1 cellular context compared by ENCODE assay signal in genomic region chr2:237485844-237486243, GRCh38.
TF ChIP-seq lines count a peak whose summit lies in the region.

No MANE protein-coding gene starts in this region.

TF ChIP-seq in H1, 55 proteins besides CTCF, POLR2A, EP300 and RAD21 (continued from another document):
- TF ChIP-seq HDAC2 (IDR thresholded peaks at IDR 0.05; ENCODE audit: borderline replicate concordance in 1 of 2, low read depth in 2 of 2, low read length in 2 of 2) (no peak), SIRT6 (IDR thresholded peaks at IDR 0.05; ENCODE audit: low read length) (no peak), SP4 (IDR thresholded peaks at IDR 0.05; ENCODE audit: low read length) (no peak), GABPA (IDR thresholded peaks at IDR 0.05; ENCODE audit: borderline replicate concordance, insufficient read depth, low read length) (no peak), MAFK (IDR thresholded peaks at IDR 0.05; ENCODE audit: low read depth, low read length) (no peak), GTF2F1 (IDR thresholded peaks at IDR 0.05; ENCODE audit: borderline replicate concordance, low read depth, low read length) (no peak), SP2 (IDR thresholded peaks at IDR 0.05; ENCODE audit: low read length) (no peak)
